In the genomic region with DNA sequence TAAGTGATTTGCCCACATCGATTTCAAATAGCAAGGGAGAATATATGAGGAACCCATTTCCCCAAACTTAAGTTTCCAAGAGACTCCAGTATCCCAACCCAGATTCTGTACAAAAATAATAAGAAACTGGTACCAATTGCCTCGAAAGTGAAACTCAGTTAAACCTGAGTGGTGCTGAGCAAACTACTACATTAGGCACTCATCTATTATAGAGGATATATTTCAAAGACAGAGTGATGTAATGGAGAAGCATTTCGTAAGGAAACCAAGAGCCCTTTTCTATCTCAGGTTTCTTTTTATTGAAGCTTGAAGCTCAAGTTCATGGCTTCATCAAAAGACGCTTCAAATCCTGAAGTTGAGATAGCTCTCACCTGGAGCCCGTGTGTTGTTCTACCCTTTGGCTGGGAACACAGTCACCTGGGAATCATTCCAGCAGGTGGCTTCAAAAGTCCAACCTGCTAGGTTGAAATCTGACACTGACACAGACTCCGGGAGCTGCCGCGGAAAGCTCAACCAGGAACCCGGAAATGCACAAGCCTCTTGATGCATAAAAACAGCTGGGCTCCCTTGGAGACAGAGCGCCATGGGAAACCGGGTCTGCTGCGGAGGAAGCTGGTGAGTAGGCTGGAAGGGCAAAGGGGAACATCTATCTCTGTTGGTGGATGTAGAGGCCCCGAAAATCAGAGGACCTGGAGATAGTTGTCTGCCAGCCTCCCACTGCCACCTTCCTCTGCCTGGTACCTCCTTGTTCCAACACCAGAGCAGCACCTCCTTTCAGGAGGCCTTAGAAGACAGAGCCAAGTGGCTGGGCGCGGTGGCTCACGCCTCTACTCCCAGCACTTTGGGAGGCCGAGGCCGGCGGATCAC, we compare ENCODE assay signal across 10 cellular contexts. TPM values are rescaled to one million over a fixed set of nuclear protein-coding genes. Genes with fewer than 3 reads are reported as not detected.
A peak's percentile ranks its signal among the peaks of the same experiment; 100 is the strongest.
DNase-seq lines count a peak whose midpoint lies in the region; ATAC-seq, FAIRE-seq and TF ChIP-seq lines count a peak whose summit lies in the region.
"Had no signal": no experiment of that assay in that cellular context is flagged by ENCODE, and none has a peak within 500 bp of the region (broad histone marks: within the 10 kb centered on the region; RNA-seq: fewer than 3 reads in every experiment).

A gene with protein sequence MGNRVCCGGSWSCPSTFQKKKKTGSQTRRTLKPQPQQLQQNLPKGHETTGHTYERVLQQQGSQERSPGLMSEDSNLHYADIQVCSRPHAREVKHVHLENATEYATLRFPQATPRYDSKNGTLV (plus strand): TSS at position 524 of the 867 bp plus-strand sequence. CDS start 60 bp downstream, at position 584.

- H3K36me3 Mint-ChIP-seq in activated CD8-positive, alpha-beta memory T cell treated with anti-CD3 and anti-CD28 coated beads, Interleukin-2, amount 10 ng/mL, durations not matched to agents 7 days and 5 days: no peaks in the 10 kb centered on the region

- no peaks in the 10 kb centered on the region for H3K36me3 ChIP-seq in left ventricle myocardium inferior
- H3K36me3 ChIP-seq: sigmoid colon had no signal

- H3K4me1 ChIP-seq in left ventricle myocardium inferior: peaks cover 65% of the 10 kb centered on the region

- peak within 1 kb of the TSS; percentile 28 for H3K4me3 ChIP-seq in left ventricle myocardium inferior
- H3K4me3 ChIP-seq: sigmoid colon had no signal

- CTCF ChIA-PET in activated CD8-positive, alpha-beta memory T cell treated with anti-CD3 and anti-CD28 coated beads, Interleukin-2, amount 10 ng/mL, durations not matched to agents 7 days and 5 days (lab: Charles Lee): interaction anchor here (1.5 kb wide), 1 partner anchor 8 kb away, joined by 7 read pairs; no protein-coding TSS in a partner anchor

- peaks cover 3% of the 10 kb centered on the region for H3K27me3 ChIP-seq in left ventricle myocardium inferior (ENCODE audit: low read depth)
- H3K27me3 ChIP-seq: sigmoid colon had no signal

- H3K27ac ChIP-seq in left ventricle myocardium inferior (replicated peaks): peak within 1 kb of the TSS; percentile 75

- no peaks in the 10 kb centered on the region for H3K4me1 Mint-ChIP-seq in activated CD8-positive, alpha-beta memory T cell treated with anti-CD3 and anti-CD28 coated beads, Interleukin-2, amount 10 ng/mL, durations not matched to agents 7 days and 5 days

- peak; percentile 4 for FAIRE-seq in HTR-8/SVneo (lab: Jason Lieb, UNC)

- H3K4me3 Mint-ChIP-seq in activated CD8-positive, alpha-beta memory T cell treated with anti-CD3 and anti-CD28 coated beads, Interleukin-2, amount 10 ng/mL, durations not matched to agents 7 days and 5 days: no peak within 1 kb of the TSS

- no peak within 1 kb of the TSS for H3K27ac Mint-ChIP-seq in activated CD8-positive, alpha-beta memory T cell treated with anti-CD3 and anti-CD28 coated beads, Interleukin-2, amount 10 ng/mL, durations not matched to agents 7 days and 5 days

- H3K9me3 ChIP-seq in left ventricle myocardium inferior (replicated peaks): no peaks in the 10 kb centered on the region
- H3K9me3 ChIP-seq: sigmoid colon had no signal

- no peaks in the 10 kb centered on the region for H3K9me3 Mint-ChIP-seq in activated CD8-positive, alpha-beta memory T cell treated with anti-CD3 and anti-CD28 coated beads, Interleukin-2, amount 10 ng/mL, durations not matched to agents 7 days and 5 days (ENCODE audit: low read depth)

- peaks cover 44% of the 10 kb centered on the region for H3K27me3 Mint-ChIP-seq in activated CD8-positive, alpha-beta memory T cell treated with anti-CD3 and anti-CD28 coated beads, Interleukin-2, amount 10 ng/mL, durations not matched to agents 7 days and 5 days

- intact Hi-C loops in left ventricle myocardium inferior (cut with micrococcal nuclease): no loop called here

- DNase-seq in HTR-8/SVneo (ENCODE audit: insufficient read length, low spot score) (no peak), NCI-H774 (lab: John Stamatoyannopoulos, UW) (peak; percentile 94), left ventricle myocardium inferior (no peak), renal cortical epithelial cell (ENCODE audit: low read depth) (peak; percentile 85), pons (ENCODE audit: low spot score) (no peak), cerebellar nuclear complex (lab: John Stamatoyannopoulos, UW) (no peak)
- no peak for DNase-seq in activated CD8-positive, alpha-beta memory T cell treated with anti-CD3 and anti-CD28 coated beads, Interleukin-2, amount 10 ng/mL, durations not matched to agents 7 days and 5 days
- DNase-seq: sigmoid colon had no signal

- no peak for ATAC-seq in activated CD8-positive, alpha-beta memory T cell treated with anti-CD3 and anti-CD28 coated beads, Interleukin-2, amount 10 ng/mL, durations not matched to agents 7 days and 5 days
- no peak for ATAC-seq in GM19452 (IDR thresholded peaks at IDR 0.05; ENCODE audit: unreplicated experiment)

- no peak for TF ChIP-seq CTCF in left ventricle myocardium inferior (IDR thresholded peaks at IDR 0.05; ENCODE audit: borderline replicate concordance)

RNA-seq across cellular contexts. Expression of the gene that starts here (rescaled TPM):
- total RNA-seq in left ventricle myocardium inferior (1.2 TPM), renal cortical epithelial cell (9.2 and 15.3 TPM in 2 replicates)
- total RNA-seq in activated CD8-positive, alpha-beta memory T cell treated with anti-CD3 and anti-CD28 coated beads, Interleukin-2, amount 10 ng/mL, durations not matched to agents 7 days and 5 days: not detected
- total RNA-seq: activated CD8-positive, alpha-beta memory T cell treated with anti-CD3 and anti-CD28 coated beads for 36 hours had no signal

Comparison
In these comparisons a context has a peak if more than half of its experiments do, and no peak if none do; other contexts are left out.
1. DNase-seq: peak in NCI-H774 (single experiment) and renal cortical epithelial cell (single experiment); none in HTR-8/SVneo (single experiment), left ventricle myocardium inferior (single experiment), pons (single experiment), activated CD8-positive, alpha-beta memory T cell treated with anti-CD3 and anti-CD28 coated beads, Interleukin-2, amount 10 ng/mL, durations not matched to agents 7 days and 5 days (single experiment) and cerebellar nuclear complex (0 of 2).